In the genomic region with DNA sequence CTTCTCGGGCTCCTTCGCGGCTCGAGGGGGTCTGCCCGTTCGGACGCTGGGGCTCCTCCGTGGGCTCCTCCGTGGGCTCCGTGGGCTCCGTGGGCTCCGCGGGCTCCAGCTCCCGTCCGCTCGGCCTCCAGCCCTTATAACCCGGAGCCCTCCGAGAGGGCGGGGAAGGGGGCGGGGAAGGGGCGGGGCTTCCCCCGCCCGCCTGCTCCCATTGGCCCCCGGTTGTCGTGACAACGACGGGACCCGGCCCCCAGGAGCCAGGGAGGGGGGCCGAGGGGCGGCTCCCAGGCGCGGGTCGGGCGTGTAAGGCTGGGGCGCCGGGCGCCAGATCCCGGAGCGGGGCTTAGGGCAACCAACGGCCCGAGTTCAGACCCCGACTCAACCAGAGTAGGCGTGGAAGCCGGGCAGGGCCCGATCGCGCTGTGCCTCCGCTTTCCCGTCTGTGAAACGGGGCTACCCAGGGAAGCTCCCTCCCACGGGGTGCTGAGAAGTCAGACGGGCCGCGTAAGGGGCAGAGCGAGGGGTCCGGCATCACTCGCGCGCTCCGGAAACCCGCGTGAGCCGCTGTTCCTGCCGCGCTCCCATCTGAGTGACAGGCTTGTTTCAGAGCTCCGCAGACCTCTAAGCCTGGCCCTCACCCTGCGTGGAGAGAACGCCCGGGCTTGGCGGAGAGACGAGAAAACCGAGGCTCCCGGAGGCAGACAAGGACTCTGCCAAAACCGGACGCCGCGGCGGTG, we compare ENCODE assay signal across 8 cellular contexts. TPM values are rescaled to one million over a fixed set of nuclear protein-coding genes. Genes with fewer than 3 reads are reported as not detected.
DNase-seq lines count a peak whose midpoint lies in the region; ATAC-seq and TF ChIP-seq lines count a peak whose summit lies in the region.

A gene (minus strand): TSS at position 111 of the 737 bp plus-strand sequence. CDS start 119 bp downstream, outside the sequence.

- no peaks in the 10 kb centered on the region for H3K36me3 Mint-ChIP-seq in activated T-cell treated with anti-CD3 and anti-CD28 coated beads, Interleukin-2, amount 50 U/mL, for 4 hours (ENCODE audit: insufficient read depth)

- TF ChIP-seq POLR2A in GM18505 (IDR thresholded peaks at IDR 0.05; ENCODE audit: borderline replicate concordance, extremely low read depth, insufficient read depth, insufficient read length): no peak

- no peaks in the 10 kb centered on the region for H3K9me3 Mint-ChIP-seq in activated T-cell treated with anti-CD3 and anti-CD28 coated beads, Interleukin-2, amount 50 U/mL, for 4 hours

- DNase-seq in NCI-H82 treated with DMSO at 0.1 percent for 48 hours (lab: John Stamatoyannopoulos, UW; ENCODE audit: unreplicated experiment) (peak; percentile 41), mucosa of gallbladder (ENCODE audit: low spot score) (peak; percentile 69), NOMO-1 treated with DMSO at 0.1 percent for 48 hours (lab: John Stamatoyannopoulos, UW; ENCODE audit: unreplicated experiment) (no peak)
- DNase-seq in activated T-cell treated with anti-CD3 and anti-CD28 coated beads, Interleukin-2, amount 50 U/mL, for 4 hours: peak; percentile 72
- DNase-seq in stimulated activated CD8-positive, alpha-beta memory T cell treated with anti-CD3 and anti-CD28 coated beads, Interleukin-4, amount 100 ng/mL, for 1 hour (ENCODE audit: low read depth in 2 of 2, low spot score in 1 of 2): peak; percentile 35 to 59

- H3K4me3 Mint-ChIP-seq in activated T-cell treated with anti-CD3 and anti-CD28 coated beads, Interleukin-2, amount 50 U/mL, for 4 hours: peak within 1 kb of the TSS; percentile 75

- peaks cover 5% of the 10 kb centered on the region for H3K4me1 Mint-ChIP-seq in activated T-cell treated with anti-CD3 and anti-CD28 coated beads, Interleukin-2, amount 50 U/mL, for 4 hours (ENCODE audit: low read depth)

- peaks cover 55% of the 10 kb centered on the region for H3K27me3 Mint-ChIP-seq in activated T-cell treated with anti-CD3 and anti-CD28 coated beads, Interleukin-2, amount 50 U/mL, for 4 hours (ENCODE audit: low read depth)

- ATAC-seq in GM18505 (IDR thresholded peaks at IDR 0.05; ENCODE audit: unreplicated experiment): peak; percentile 66
- ATAC-seq in HG02981 (IDR thresholded peaks at IDR 0.05; ENCODE audit: unreplicated experiment): peak; percentile 74
- peak; percentile 88 to 93 for ATAC-seq in activated T-cell treated with anti-CD3 and anti-CD28 coated beads, Interleukin-2, amount 50 U/mL, for 4 hours
- ATAC-seq in esophagus mucosa: peak; percentile 86

RNA-seq across cellular contexts. Expression of the gene that starts here (rescaled TPM):
- under 1 TPM; 0.30 to 0.48 (median 0.34) TPM for total RNA-seq in activated T-cell treated with anti-CD3 and anti-CD28 coated beads, Interleukin-2, amount 50 U/mL, for 4 hours
- total RNA-seq in esophagus mucosa (1.1 TPM), mucosa of gallbladder (9.4 TPM)

Comparison
In these comparisons a context has a peak if more than half of its experiments do, and no peak if none do; other contexts are left out.
1. Peak in DNase-seq and ATAC-seq in activated T-cell treated with anti-CD3 and anti-CD28 coated beads, Interleukin-2, amount 50 U/mL, for 4 hours; RNA of the gene not detected or under 1 TPM.